Comparison of ENCODE assay signal across 8 cellular contexts in genomic region chr4:145840162-145840768, GRCh38.
A peak's percentile ranks its signal among the peaks of the same experiment; 100 is the strongest.
DNase-seq lines count a peak whose midpoint lies in the region; ATAC-seq and TF ChIP-seq lines count a peak whose summit lies in the region.

No MANE protein-coding gene starts in this region.

- H3K36me3 ChIP-seq in Karpas-422 (ENCODE audit: insufficient read depth, low read length) (peaks cover 43% of the 10 kb centered on the region), SU-DHL-6 (ENCODE audit: low read length) (peaks cover 13% of the 10 kb centered on the region; the same call in 1 of the 2 replicates)

- no peak overlapping the region for H2AFZ ChIP-seq in Karpas-422 (ENCODE audit: low read length)
- no peak overlapping the region for H2AFZ ChIP-seq in SU-DHL-6 (ENCODE audit: low read depth, low read length, severe bottlenecking)

- no peaks in the 10 kb centered on the region for H3K9me3 ChIP-seq in Karpas-422 (ENCODE audit: low read length)
- H3K9me3 ChIP-seq in SU-DHL-6 (ENCODE audit: insufficient read depth, low read length), result no peaks in the 10 kb centered on the region

- H4K20me1 ChIP-seq in Karpas-422 (ENCODE audit: insufficient read depth, low read depth, low read length), result no peaks in the 10 kb centered on the region
- no peaks in the 10 kb centered on the region for H4K20me1 ChIP-seq in SU-DHL-6 (ENCODE audit: low read depth, low read length)

- DNase-seq in A172 (ENCODE audit: low spot score), result peak; percentile 51
- peak; percentile 9 for DNase-seq in Daoy (ENCODE audit: low read depth)
- peak; percentile 93 for DNase-seq in Karpas-422
- peak; percentile 30 for DNase-seq in fibroblast of the conjunctiva (ENCODE audit: low read depth)
- no peak for DNase-seq in retinal pigment epithelial cell (ENCODE audit: low read depth)
- DNase-seq in NCI-H226, result no peak

- H3K27ac ChIP-seq in Karpas-422 (ENCODE audit: low read length) (no peak overlapping the region), SU-DHL-6 (ENCODE audit: low read depth, low read length) (no peak overlapping the region)

- no peak overlapping the region for H3K4me2 ChIP-seq in Karpas-422 (ENCODE audit: low read depth, low read length, poor library complexity, severe bottlenecking)
- H3K4me2 ChIP-seq in SU-DHL-6 (ENCODE audit: low read depth, low read length, poor library complexity, severe bottlenecking), result no peak overlapping the region

- H3K9ac ChIP-seq in Karpas-422 (ENCODE audit: low read length) (no peak overlapping the region), SU-DHL-6 (ENCODE audit: low read length) (no peak overlapping the region)

- no peaks in the 10 kb centered on the region for H3K9me2 ChIP-seq in Karpas-422 (replicated peaks; ENCODE audit: insufficient read depth, low read length)
- no peaks in the 10 kb centered on the region for H3K9me2 ChIP-seq in SU-DHL-6 (replicated peaks; ENCODE audit: insufficient read depth, low read length)

- 0 out of 2 replicates have a peak, but pooled peaks cover 14% of the 10 kb centered on the region for H3F3A ChIP-seq in SU-DHL-6 (ENCODE audit: insufficient read depth)

- peak; percentile 58 for ATAC-seq in GM21737 (IDR thresholded peaks at IDR 0.05; ENCODE audit: unreplicated experiment)

- no peaks in the 10 kb centered on the region for H3K27me3 ChIP-seq in Karpas-422 (ENCODE audit: low read length)
- no peaks in the 10 kb centered on the region for H3K27me3 ChIP-seq in SU-DHL-6 (ENCODE audit: low read length)

- peaks cover 17% of the 10 kb centered on the region for H3K79me2 ChIP-seq in Karpas-422 (ENCODE audit: low read length)
- no peaks in the 10 kb centered on the region for H3K79me2 ChIP-seq in SU-DHL-6 (ENCODE audit: insufficient read depth, low read length)

- H3K4me3 ChIP-seq in Karpas-422 (ENCODE audit: low read length) (no peak overlapping the region), SU-DHL-6 (ENCODE audit: insufficient read depth, low read length, poor library complexity, severe bottlenecking) (no peak overlapping the region), retinal pigment epithelial cell (ENCODE audit: low read length) (no peak overlapping the region)

- no peaks in the 10 kb centered on the region; the same call in 1 of the 2 replicates for H3K4me1 ChIP-seq in Karpas-422 (ENCODE audit: low read length)

- TF ChIP-seq CTCF in SU-DHL-6 (IDR thresholded peaks at IDR 0.05; ENCODE audit: insufficient read depth, low read length, poor library complexity, severe bottlenecking) (peak; percentile 37), retinal pigment epithelial cell (conservative IDR thresholded peaks at IDR 0.05; ENCODE audit: low read depth, low read length) (peak; percentile 53)

Comparison
In these comparisons a context has a peak if more than half of its experiments do, and no peak if none do; other contexts are left out.
1. DNase-seq: peak in A172 (single experiment), Daoy (single experiment), Karpas-422 (single experiment) and fibroblast of the conjunctiva (single experiment); none in retinal pigment epithelial cell (single experiment) and NCI-H226 (single experiment).